ENCODE assay signal across 34 cellular contexts in the genomic region with DNA sequence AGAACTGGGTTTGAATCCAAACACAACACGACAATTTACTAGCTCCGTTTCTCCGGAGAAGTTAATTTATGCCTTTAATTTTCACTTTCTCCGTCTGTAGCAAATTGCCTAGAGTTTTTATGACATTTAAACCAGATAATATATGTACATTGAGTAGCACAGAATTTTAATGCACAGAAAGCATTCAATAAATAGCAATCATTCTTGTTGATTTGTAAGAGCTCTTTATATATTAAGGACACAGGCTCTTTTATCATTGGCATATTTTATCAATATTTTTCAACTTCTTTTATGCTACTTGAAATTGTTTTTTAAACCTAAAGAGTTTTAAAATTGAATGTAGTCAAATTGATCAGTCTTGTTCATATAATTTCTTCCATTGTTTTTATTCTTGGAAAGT.
"Had no signal": no experiment of that assay in that cellular context is flagged by ENCODE, and none has a peak within 500 bp of the region (broad histone marks: within the 10 kb centered on the region; RNA-seq: fewer than 3 reads in every experiment).

No MANE protein-coding gene starts in this region.

- H3K27ac ChIP-seq: adrenal gland, ascending aorta, body of pancreas, brain microvascular endothelial cell, breast epithelium, cardiac muscle cell had no signal

- H3K36me3 ChIP-seq: adrenal gland, ascending aorta, brain microvascular endothelial cell, breast epithelium, cardiac muscle cell had no signal

- ATAC-seq: activated naive CD4-positive, alpha-beta T cell treated with anti-CD3 and anti-CD28 coated beads, Interleukin-2, amount 50 U/mL, for 72 hours; activated naive CD8-positive, alpha-beta T cell treated with anti-CD3 and anti-CD28 coated beads, Interleukin-2, amount 50 U/mL, for 24 hours; activated T-cell treated with anti-CD3 and anti-CD28 coated beads, Interleukin-2, amount 50 U/mL, for 4 hours; activated T-cell treated with anti-CD3 and anti-CD28 coated beads, Interleukin-2, amount 50 U/mL, for 72 hours; activated T-helper 17 cell treated with anti-CD3 and anti-CD28 coated beads, Interleukin-2, amount 50 U/mL, for 72 hours; body of pancreas had no signal

- H3K4me1 ChIP-seq: adrenal gland, ascending aorta, body of pancreas, breast epithelium had no signal

- FAIRE-seq: astrocyte, bronchial epithelial cell had no signal

- DNase-seq: activated effector memory CD4-positive, alpha-beta T cell treated with anti-CD3 and anti-CD28 coated beads, Interleukin-2, amount 50 U/mL, for 16 hours; activated effector memory CD4-positive, alpha-beta T cell treated with Interleukin-2 at 50 U/mL for 16 hours; activated gamma-delta T cell; activated gamma-delta T cell treated with Interleukin-2 at 50 U/mL for 16 hours; activated naive CD4-positive, alpha-beta T cell; activated naive CD4-positive, alpha-beta T cell treated with anti-CD3 and anti-CD28 coated beads for 36 hours; activated naive CD4-positive, alpha-beta T cell treated with anti-CD3 and anti-CD28 coated beads, Interleukin-2, amount 10 ng/mL, durations not matched to agents 7 days and 5 days; activated naive CD4-positive, alpha-beta T cell treated with anti-CD3 and anti-CD28 coated beads, Interleukin-2, amount 50 U/mL, for 16 hours; activated naive CD4-positive, alpha-beta T cell treated with Interleukin-2 at 50 U/mL for 16 hours; activated naive CD8-positive, alpha-beta T cell treated with anti-CD3 and anti-CD28 coated beads for 36 hours; activated naive CD8-positive, alpha-beta T cell treated with anti-CD3 and anti-CD28 coated beads, Interleukin-2, amount 10 ng/mL, durations not matched to agents 7 days and 5 days; activated naive CD8-positive, alpha-beta T cell treated with anti-CD3 and anti-CD28 coated beads, Interleukin-2, amount 50 U/mL, for 24 hours; activated T-cell treated with anti-CD3 and anti-CD28 coated beads, Interleukin-2, amount 50 U/mL, for 1 hour; activated T-cell treated with anti-CD3 and anti-CD28 coated beads, Interleukin-2, amount 50 U/mL, for 24 hours; activated T-cell treated with anti-CD3 and anti-CD28 coated beads, Interleukin-2, amount 50 U/mL, for 4 hours; activated T-cell treated with anti-CD3 and anti-CD28 coated beads, Interleukin-2, amount 50 U/mL, for 48 hours; activated T-cell treated with anti-CD3 and anti-CD28 coated beads, Interleukin-2, amount 50 U/mL, for 72 hours; adrenal gland; amniotic stem cell; amygdala; anterior cingulate cortex; aorta; body of pancreas; brain microvascular endothelial cell; caudate nucleus; central memory CD4-positive, alpha-beta T cell; cerebellar nuclear complex had no signal

- H3K27me3 ChIP-seq: adrenal gland, ascending aorta, body of pancreas, brain microvascular endothelial cell, cardiac muscle cell had no signal

- H3K4me3 ChIP-seq: adrenal gland, ascending aorta, body of pancreas, breast epithelium, cardiac muscle cell had no signal

- H3K9me3 ChIP-seq: adrenal gland, ascending aorta, body of pancreas had no signal
